Comparison of ENCODE assay signal across 17 cellular contexts in the genomic region with DNA sequence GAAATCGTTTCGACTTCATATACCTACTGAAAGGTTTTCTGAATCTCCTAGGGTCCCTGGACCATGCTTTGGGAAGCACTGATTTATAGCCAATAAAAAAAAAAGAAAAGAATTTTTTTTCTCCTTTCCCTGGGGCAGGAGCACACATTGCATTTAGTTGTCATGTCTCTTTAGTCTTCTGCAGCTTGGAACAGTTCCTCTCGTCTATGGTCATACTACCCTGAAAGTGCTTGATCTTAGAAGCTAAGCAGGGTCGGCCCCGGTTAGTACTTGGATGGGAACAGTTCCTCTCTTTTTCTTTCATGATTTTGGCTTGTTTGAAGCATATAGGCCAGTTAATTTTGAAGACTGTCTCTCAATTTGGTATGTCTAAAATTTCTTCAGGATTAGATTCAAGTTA. TPM values are rescaled to one million over a fixed set of nuclear protein-coding genes. Genes with fewer than 3 reads are reported as not detected.
DNase-seq lines count a peak whose midpoint lies in the region; ATAC-seq, FAIRE-seq and TF ChIP-seq lines count a peak whose summit lies in the region.
"Had no signal": no experiment of that assay in that cellular context is flagged by ENCODE, and none has a peak within 500 bp of the region (broad histone marks: within the 10 kb centered on the region; RNA-seq: fewer than 3 reads in every experiment).

No MANE protein-coding gene starts in this region.

- DNase-seq in GM23338 (ENCODE audit: low spot score): no peak
- peak; percentile 33 for DNase-seq in KBM-7
- peak; percentile 19 for DNase-seq in NB4 (ENCODE audit: low read depth)
- DNase-seq in H1 (ENCODE audit: low read depth in 1 of 2, low spot score in 2 of 2): no peak
- DNase-seq in posterior vena cava (ENCODE audit: low spot score): no peak
- no peak for DNase-seq in NCI-H1105 (lab: John Stamatoyannopoulos, UW)
- no peak for DNase-seq in T-helper 17 cell
- DNase-seq: C1 segment of cervical spinal cord; Calu3; CD4-positive, alpha-beta T cell; DMS 273 treated with DMSO at 0.1 percent for 48 hours; GOT3 had no signal

- no peak overlapping the region for H2BK12ac ChIP-seq in H1 (ENCODE audit: low read depth, low read length)

- POLR2A ChIA-PET in H1 (lab: Charles Lee; ENCODE audit: partially characterized antibody): interaction anchor here (1.0 to 1.8 kb wide), 5 partner anchors 9 to 57 kb away, joined by 3 to 7 read pairs (median 3); a partner anchor contains a TSS

- TF ChIP-seq EP300 in H1 (IDR thresholded peaks at IDR 0.05; ENCODE audit: borderline replicate concordance in 1 of 2, low read depth in 2 of 2, low read length in 2 of 2): no peak

- H2BK15ac ChIP-seq in H1 (ENCODE audit: low read length): no peak overlapping the region

- H3K9me3 Mint-ChIP-seq in GM23338: no peaks in the 10 kb centered on the region; the same call in 2 of the 3 replicates
- H3K9me3 Mint-ChIP-seq: CD4-positive, alpha-beta T cell had no signal

- H2BK20ac ChIP-seq in H1 (ENCODE audit: low read length): no peak overlapping the region

- H3K36me3 ChIP-seq in GM23338 (ENCODE audit: insufficient read depth) (no peaks in the 10 kb centered on the region), H1 (ENCODE audit: control insufficient read depth in 2 of 4, insufficient read depth in 4 of 4, low read length in 3 of 4) (no peaks in the 10 kb centered on the region)
- H3K36me3 ChIP-seq: HAP-1 had no signal

- H3K4me3 Mint-ChIP-seq in GM23338: no peak overlapping the region
- H3K4me3 Mint-ChIP-seq in T-helper 17 cell: no peak overlapping the region
- H3K4me3 Mint-ChIP-seq: B cell; CD4-positive, alpha-beta T cell had no signal

- H3K4me1 ChIP-seq in GM23338 (ENCODE audit: insufficient read depth): no peaks in the 10 kb centered on the region
- no peaks in the 10 kb centered on the region; a peak in 1 of 7 replicates for H3K4me1 ChIP-seq in H1 (replicated peaks in 1 of 4; ENCODE audit: control insufficient read depth in 3 of 4, insufficient read depth in 4 of 4, low read length in 3 of 4)
- H3K4me1 ChIP-seq: HAP-1 had no signal

- no peak for ATAC-seq in GM23338
- ATAC-seq in T-helper 17 cell: no peak

- no peaks in the 10 kb centered on the region for H4K20me1 ChIP-seq in GM23338 (replicated peaks; ENCODE audit: insufficient read depth)
- H4K20me1 ChIP-seq in H1 (replicated peaks in 1 of 2; ENCODE audit: control insufficient read depth in 1 of 2, insufficient read depth in 2 of 2, low read length in 2 of 2): no peaks in the 10 kb centered on the region

- no peak overlapping the region for H3K9ac ChIP-seq in H1 (replicated peaks in 1 of 4; ENCODE audit: extremely low read depth in 1 of 4, low read depth in 3 of 4, low read length in 3 of 4)

- H3K9me3 ChIP-seq in H1 (ENCODE audit: insufficient read depth in 2 of 2, low read depth in 1 of 2, low read length in 1 of 2) (no peaks in the 10 kb centered on the region), T-helper 17 cell (ENCODE audit: control insufficient read depth, low read length, poor library complexity, severe bottlenecking) (no peaks in the 10 kb centered on the region)
- H3K9me3 ChIP-seq: HAP-1 had no signal

- H4K91ac ChIP-seq in H1 (replicated peaks; ENCODE audit: insufficient read length, low read length): no peak overlapping the region

- H3K56ac ChIP-seq in H1 (replicated peaks; ENCODE audit: insufficient read length, low read depth, low read length): no peak overlapping the region

- no peak overlapping the region for H3K4me2 ChIP-seq in GM23338
- H3K4me2 ChIP-seq in H1 (ENCODE audit: insufficient read depth in 1 of 2, low read depth in 2 of 2, low read length in 2 of 2): no peak overlapping the region

- no peaks in the 10 kb centered on the region; the same call in 2 of the 3 replicates for H3K4me1 Mint-ChIP-seq in GM23338
- H3K4me1 Mint-ChIP-seq in T-helper 17 cell: no peaks in the 10 kb centered on the region
- H3K4me1 Mint-ChIP-seq: B cell had no signal

- H3K27ac Mint-ChIP-seq in GM23338 (no peak overlapping the region), T-helper 17 cell (no peak overlapping the region)
- H3K27ac Mint-ChIP-seq: B cell; CD4-positive, alpha-beta T cell had no signal

- no peak overlapping the region for H3K4ac ChIP-seq in H1 (replicated peaks; ENCODE audit: insufficient read length, low read depth, low read length)

- no peak overlapping the region for H2BK120ac ChIP-seq in H1 (replicated peaks; ENCODE audit: low read depth, low read length)

- no peak for FAIRE-seq in H1 (lab: Jason Lieb, UNC)
- FAIRE-seq: A204.1, GM18507 had no signal

- no peak overlapping the region for H3K23ac ChIP-seq in H1 (ENCODE audit: insufficient read length)

- no peaks in the 10 kb centered on the region for H3K9me2 ChIP-seq in GM23338 (ENCODE audit: insufficient read depth)

- H3K36me3 Mint-ChIP-seq in GM23338 (ENCODE audit: low read depth) (no peaks in the 10 kb centered on the region), T-helper 17 cell (ENCODE audit: low read depth) (no peaks in the 10 kb centered on the region)

- H3F3A ChIP-seq in GM23338 (replicated peaks; ENCODE audit: low read depth): no peaks in the 10 kb centered on the region

- H3K18ac ChIP-seq in H1 (ENCODE audit: extremely low read depth, low read length): no peak overlapping the region

- H3K27ac ChIP-seq in GM23338 (ENCODE audit: low read depth) (no peak overlapping the region), H1 (ENCODE audit: low read depth, low read length) (no peak overlapping the region)

- H3K79me2 ChIP-seq in GM23338 (replicated peaks; ENCODE audit: insufficient read depth) (no peaks in the 10 kb centered on the region), H1 (ENCODE audit: control insufficient read depth in 1 of 2, insufficient read depth in 2 of 2, low read length in 2 of 2) (no peaks in the 10 kb centered on the region)

- TF ChIP-seq POLR2A in NB4 (IDR thresholded peaks at IDR 0.05; ENCODE audit: extremely low read depth, insufficient read length) (no peak), H1 (IDR thresholded peaks at IDR 0.05; ENCODE audit: control extremely low read depth in 1 of 2, low read depth in 2 of 2, low read length in 2 of 2) (no peak)

- TF ChIP-seq RAD21 in H1 (IDR thresholded peaks at IDR 0.05 in 1 of 2, conservative IDR thresholded peaks at IDR 0.05 in 1 of 2; ENCODE audit: low read depth in 2 of 2, low read length in 2 of 2): no peak

- intact Hi-C loops in posterior vena cava (cut with DNase I): no loop called here

- no peak overlapping the region for H3K4me3 ChIP-seq in GM23338
- no peak overlapping the region for H3K4me3 ChIP-seq in NB4 (ENCODE audit: low read depth, low read length)
- no peak overlapping the region for H3K4me3 ChIP-seq in H1 (ENCODE audit: extremely low read depth in 1 of 4, insufficient read depth in 2 of 4, low read depth in 3 of 4, low read length in 4 of 4)
- H3K4me3 ChIP-seq: HAP-1 had no signal

- no peaks in the 10 kb centered on the region for H3K27me3 ChIP-seq in GM23338 (ENCODE audit: insufficient read depth)
- no peaks in the 10 kb centered on the region for H3K27me3 ChIP-seq in H1 (replicated peaks in 1 of 4; ENCODE audit: control insufficient read depth in 3 of 4, extremely low read depth in 1 of 4, insufficient read depth in 3 of 4, low read length in 3 of 4)

- TF ChIP-seq CTCF in GM23338 (conservative IDR thresholded peaks at IDR 0.05; ENCODE audit: low read depth in 2 of 2) (no peak), NB4 (IDR thresholded peaks at IDR 0.05; ENCODE audit: low read depth, low read length) (no peak), H1 (IDR thresholded peaks at IDR 0.05; ENCODE audit: control extremely low read depth in 1 of 3, insufficient read depth in 1 of 3, low read depth in 1 of 3, low read length in 3 of 3) (no peak)

- no peak overlapping the region for H4K5ac ChIP-seq in H1 (ENCODE audit: insufficient read length, low read depth, low read length)

- H3K14ac ChIP-seq in H1 (ENCODE audit: insufficient read length): no peak overlapping the region

- H3K23me2 ChIP-seq in H1 (ENCODE audit: low read depth, low read length): no peaks in the 10 kb centered on the region

- peak overlapping the region; percentile 23; the same call in 1 of the 2 replicates for H2AFZ ChIP-seq in GM23338
- no peak overlapping the region for H2AFZ ChIP-seq in H1 (ENCODE audit: low read length)

- in situ Hi-C loops in KBM-7 (cut with MboI; ENCODE audit: low pct_unique_long_range_greater_than_20kb, low sequenced_read_pairs): no loop called here

- no peak overlapping the region for H4K8ac ChIP-seq in H1 (ENCODE audit: extremely low read depth, insufficient read depth, low read length)

- no peaks in the 10 kb centered on the region for H3K79me1 ChIP-seq in H1 (ENCODE audit: low read depth, low read length)

- no peaks in the 10 kb centered on the region for H3K27me3 Mint-ChIP-seq in GM23338 (ENCODE audit: insufficient read depth, low read depth, poor library complexity)
- H3K27me3 Mint-ChIP-seq in T-helper 17 cell: no peaks in the 10 kb centered on the region
- H3K27me3 Mint-ChIP-seq: B cell; CD4-positive, alpha-beta T cell had no signal

- no peak overlapping the region for H2BK5ac ChIP-seq in H1 (ENCODE audit: low read depth, low read length)

- CTCF ChIA-PET in H1 (lab: Charles Lee; ENCODE audit: partially characterized antibody): interaction anchor here (1.7 kb wide), 1 partner anchor 13 kb away, joined by 4 read pairs; no protein-coding TSS in a partner anchor

- no peak overlapping the region for H2AK5ac ChIP-seq in H1 (ENCODE audit: low read depth, low read length)

- 92% methylated on average over 5 of the region's 5 CpGs; no CpG with 5 or more reads in 1 of the 2 experiments for WGBS in H1 (ENCODE audit: extremely low coverage in 1 of 2, insufficient coverage in 1 of 2, insufficient read length in 1 of 2, insufficient replicate concordance in 2 of 2, low coverage in 1 of 2, low lambda C conversion rate in 2 of 2, missing lambda C conversion rate in 1 of 2), 2 experiments

RNA-seq across cellular contexts. Expression of a gene that starts 3.7 kb away (rescaled TPM):
- not detected in 2 replicates for total RNA-seq in GM23338 (2014; rRNA removed; shearing (Covaris generic))
- polyA plus RNA-seq in GM23338 (2016; fragmentation: Nextera tagmentation; extraction: Ambion mirVana): not detected in 2 replicates
- not detected in 2 replicates for total RNA-seq in H1 (2021; fragmentation: NEBNext Ultra II Directional; extraction: Animal tissue kit (Norgen Biotek cat#: 25700))
- 0.08 TPM in 1 of 2 replicates, not detected in the other for polyA plus RNA-seq in H1 (2011; rRNA removed)
- not detected for polyA plus RNA-seq in H1 (2011; cell fraction: cytosol; rRNA removed)
- polyA plus RNA-seq in H1 (2011; cell fraction: nucleus; rRNA removed): not detected
- not detected in 4 replicates for polyA plus RNA-seq in H1 (2012, experiment 1 of 2)
- not detected for polyA plus RNA-seq in H1 (2012, experiment 2 of 2)
- polyA plus RNA-seq in H1 (2013, experiment 1 of 2): not detected
- not detected for polyA plus RNA-seq in H1 (2013, experiment 2 of 2)
- polyA minus RNA-seq in H1 (2011; rRNA and poly(A)+ RNA removed): 0.20 TPM in 1 of 2 replicates, not detected in the other
- polyA minus RNA-seq in H1 (2011; cell fraction: cytosol; rRNA and poly(A)+ RNA removed): not detected
- polyA minus RNA-seq in H1 (2011; cell fraction: nucleus; rRNA and poly(A)+ RNA removed): not detected
- total RNA-seq in posterior vena cava: under 1 TPM in 1 of 2 donors, not detected in 1; 0.65 TPM
- not detected for total RNA-seq in T-helper 17 cell
- total RNA-seq: B cell; CD4-positive, alpha-beta T cell; Daoy had no signal

RNA-seq across cellular contexts. Expression of a gene that starts 52.7 kb away (rescaled TPM):
- 15.2 and 15.8 TPM in 2 replicates for total RNA-seq in GM23338 (2014; rRNA removed; shearing (Covaris generic))
- polyA plus RNA-seq in GM23338 (2016; fragmentation: Nextera tagmentation; extraction: Ambion mirVana): 1.4 and 2.7 TPM in 2 replicates
- total RNA-seq in H1 (2021; fragmentation: NEBNext Ultra II Directional; extraction: Animal tissue kit (Norgen Biotek cat#: 25700)): 11.3 and 12.5 TPM in 2 replicates
- polyA plus RNA-seq in H1 (2011; rRNA removed): 1.6 and 1.7 TPM in 2 replicates
- polyA plus RNA-seq in H1 (2011; cell fraction: cytosol; rRNA removed): 2.5 TPM
- polyA plus RNA-seq in H1 (2011; cell fraction: nucleus; rRNA removed): 5.2 TPM
- polyA plus RNA-seq in H1 (2012, experiment 1 of 2): 1.6 to 4.6 TPM (median 2.8 TPM) in 4 replicates
- 0.14 TPM for polyA plus RNA-seq in H1 (2012, experiment 2 of 2)
- 3.3 TPM for polyA plus RNA-seq in H1 (2013, experiment 1 of 2)
- 2.8 TPM for polyA plus RNA-seq in H1 (2013, experiment 2 of 2)
- polyA minus RNA-seq in H1 (2011; rRNA and poly(A)+ RNA removed): 27.7 and 32.6 TPM in 2 replicates
- polyA minus RNA-seq in H1 (2011; cell fraction: cytosol; rRNA and poly(A)+ RNA removed): 5.9 TPM
- polyA minus RNA-seq in H1 (2011; cell fraction: nucleus; rRNA and poly(A)+ RNA removed): 15.9 TPM
- total RNA-seq in posterior vena cava: 10 to 100 TPM; 12.0 to 15.0 TPM
- 10 to 100 TPM; 14.7 to 15.4 TPM for total RNA-seq in T-helper 17 cell

RNA-seq across cellular contexts. Expression of a gene that starts 53.1 kb away (rescaled TPM):
- 979 and 1,111 TPM in 2 replicates for total RNA-seq in GM23338 (2014; rRNA removed; shearing (Covaris generic))
- polyA plus RNA-seq in GM23338 (2016; fragmentation: Nextera tagmentation; extraction: Ambion mirVana) (992 and 1,077 TPM in 2 replicates), H1 (2011; rRNA removed) (716 and 1,238 TPM in 2 replicates)
- 763 and 799 TPM in 2 replicates for total RNA-seq in H1 (2021; fragmentation: NEBNext Ultra II Directional; extraction: Animal tissue kit (Norgen Biotek cat#: 25700))
- 1,318 TPM for polyA plus RNA-seq in H1 (2011; cell fraction: cytosol; rRNA removed)
- 616 TPM for polyA plus RNA-seq in H1 (2011; cell fraction: nucleus; rRNA removed)
- 903 to 1,125 TPM (median 1,026 TPM) in 4 replicates for polyA plus RNA-seq in H1 (2012, experiment 1 of 2)
- 245 TPM for polyA plus RNA-seq in H1 (2012, experiment 2 of 2)
- 730 TPM for polyA plus RNA-seq in H1 (2013, experiment 1 of 2)
- 658 TPM for polyA plus RNA-seq in H1 (2013, experiment 2 of 2)
- 674 and 729 TPM in 2 replicates for polyA minus RNA-seq in H1 (2011; rRNA and poly(A)+ RNA removed)
- polyA minus RNA-seq in H1 (2011; cell fraction: cytosol; rRNA and poly(A)+ RNA removed): 428 TPM
- polyA minus RNA-seq in H1 (2011; cell fraction: nucleus; rRNA and poly(A)+ RNA removed): 1,795 TPM
- total RNA-seq in posterior vena cava (100 to 1,000 TPM; 185 to 193 TPM), T-helper 17 cell (100 to 1,000 TPM; 604 to 736 TPM)

Comparison
In these comparisons a context has a peak if more than half of its experiments do, and no peak if none do; other contexts are left out.
1. DNase-seq: peak in KBM-7 (single experiment) and NB4 (single experiment); none in GM23338 (single experiment), H1 (0 of 2), posterior vena cava (single experiment), NCI-H1105 (single experiment) and T-helper 17 cell (0 of 3).